Comparison of ENCODE assay signal across 14 cellular contexts in genomic region chr7:34452363-34452762, GRCh38.
A peak's percentile ranks its signal among the peaks of the same experiment; 100 is the strongest.
DNase-seq lines count a peak whose midpoint lies in the region; ATAC-seq and TF ChIP-seq lines count a peak whose summit lies in the region.
"Had no signal": no experiment of that assay in that cellular context is flagged by ENCODE, and none has a peak within 500 bp of the region (broad histone marks: within the 10 kb centered on the region; RNA-seq: fewer than 3 reads in every experiment).

No MANE protein-coding gene starts in this region.

- TF ChIP-seq CTCF in MCF 10A (IDR thresholded peaks at IDR 0.05; ENCODE audit: unreplicated experiment) (no peak), breast epithelium (IDR thresholded peaks at IDR 0.05) (no peak), brain microvascular endothelial cell (IDR thresholded peaks at IDR 0.05; ENCODE audit: low read depth, low read length, missing control alignments) (no peak), upper lobe of right lung (IDR thresholded peaks at IDR 0.05) (no peak), heart right ventricle (IDR thresholded peaks at IDR 0.05) (no peak)

- no peak for TF ChIP-seq POLR2A in breast epithelium (IDR thresholded peaks at IDR 0.05)

- intact Hi-C loops in MCF 10A (cut with micrococcal nuclease) (no loop called here), breast epithelium (cut with DNase I; ENCODE audit: low total_unique reads) (no loop called here), upper lobe of right lung (cut with DNase I) (no loop called here), right cardiac atrium (cut with DNase I) (no loop called here), heart right ventricle (cut with DNase I) (no loop called here)

- H3K27me3 ChIP-seq in breast epithelium: no peaks in the 10 kb centered on the region
- H3K27me3 ChIP-seq in brain microvascular endothelial cell (replicated peaks): no peaks in the 10 kb centered on the region
- H3K27me3 ChIP-seq in upper lobe of right lung: no peaks in the 10 kb centered on the region
- H3K27me3 ChIP-seq in right cardiac atrium (ENCODE audit: control insufficient read depth, insufficient read depth): no peaks in the 10 kb centered on the region
- H3K27me3 ChIP-seq in heart right ventricle: no peaks in the 10 kb centered on the region
- H3K27me3 ChIP-seq: BLaER1 treated with 17β-estradiol and CSF1 and Interleukin-3, amounts not matched to agents 10 nM and 100 nM had no signal

- ATAC-seq in upper lobe of right lung (no peak), right cardiac atrium (no peak), heart right ventricle (no peak)
- ATAC-seq: HepG2 had no signal

- H3K36me3 Mint-ChIP-seq in MCF 10A (ENCODE audit: insufficient read depth, unreplicated experiment): no peaks in the 10 kb centered on the region
- H3K36me3 Mint-ChIP-seq: CD4-positive, CD25-positive, alpha-beta regulatory T cell had no signal

- no peak overlapping the region for H3K27ac Mint-ChIP-seq in MCF 10A (ENCODE audit: low read depth, unreplicated experiment)
- H3K27ac Mint-ChIP-seq: CD4-positive, CD25-positive, alpha-beta regulatory T cell; HFFc6 had no signal

- in situ Hi-C loops in brain microvascular endothelial cell (cut with HindIII; ENCODE audit: low pct_ligation_motif_present, low sequenced_read_pairs): no loop called here

- peaks cover 0 to 7% of the 10 kb centered on the region in 2 donors for H3K9me3 ChIP-seq in breast epithelium
- no peaks in the 10 kb centered on the region for H3K9me3 ChIP-seq in upper lobe of right lung
- H3K9me3 ChIP-seq in right cardiac atrium (ENCODE audit: control insufficient read depth, low read length): no peaks in the 10 kb centered on the region
- peaks cover 0 to 10% (median 0%) of the 10 kb centered on the region in 11 donors for H3K9me3 ChIP-seq in heart right ventricle

- H3K27ac ChIP-seq in breast epithelium (no peak overlapping the region), brain microvascular endothelial cell (peak overlapping the region; percentile 46), upper lobe of right lung (no peak overlapping the region), right cardiac atrium (ENCODE audit: low read length) (no peak overlapping the region), heart right ventricle (no peak overlapping the region)
- H3K27ac ChIP-seq: 22Rv1; BLaER1 treated with 17β-estradiol and CSF1 and Interleukin-3, amounts not matched to agents 10 nM and 100 nM had no signal

- H3K4me3 ChIP-seq in breast epithelium (no peak overlapping the region), brain microvascular endothelial cell (ENCODE audit: low read depth, low read length) (no peak overlapping the region), upper lobe of right lung (no peak overlapping the region), right cardiac atrium (ENCODE audit: low read length) (no peak overlapping the region), heart right ventricle (no peak overlapping the region)
- H3K4me3 ChIP-seq: BLaER1 treated with 17β-estradiol and CSF1 and Interleukin-3, amounts not matched to agents 10 nM and 100 nM had no signal

- H3K4me1 ChIP-seq in breast epithelium (no peaks in the 10 kb centered on the region), upper lobe of right lung (no peaks in the 10 kb centered on the region), right cardiac atrium (ENCODE audit: control insufficient read depth, insufficient read depth, low read length) (no peaks in the 10 kb centered on the region), heart right ventricle (no peaks in the 10 kb centered on the region)
- H3K4me1 ChIP-seq: BLaER1 treated with 17β-estradiol and CSF1 and Interleukin-3, amounts not matched to agents 10 nM and 100 nM had no signal

- peak; percentile 2 for DNase-seq in MCF 10A (ENCODE audit: unreplicated experiment)
- DNase-seq in breast epithelium (ENCODE audit: low spot score in 2 of 2): no peak
- DNase-seq in brain microvascular endothelial cell: no peak
- peak; percentile 29 for DNase-seq in glomerular endothelial cell (ENCODE audit: extremely low read depth, low read depth, low spot score)
- no peak for DNase-seq in upper lobe of right lung
- no peak for DNase-seq in right cardiac atrium
- no peak for DNase-seq in heart right ventricle
- DNase-seq: CD4-positive, CD25-positive, alpha-beta regulatory T cell; DMS53; GF-D8 had no signal

- CTCF ChIA-PET in MCF 10A (lab: Yijun Ruan, JAX): interaction anchor here (0.6 to 1.6 kb wide), 3 partner anchors 22 to 144 kb away, joined by 3 read pairs; no protein-coding TSS in a partner anchor

- BruUV-seq in MCF 10A (replicated peaks; lab: Mats Ljungman, UMichigan): no TSS peak

- peaks cover 7% of the 10 kb centered on the region for H3K4me1 Mint-ChIP-seq in MCF 10A (ENCODE audit: insufficient read depth, unreplicated experiment)
- H3K4me1 Mint-ChIP-seq: CD4-positive, CD25-positive, alpha-beta regulatory T cell had no signal

- no peaks in the 10 kb centered on the region for H3K36me3 ChIP-seq in breast epithelium
- H3K36me3 ChIP-seq in brain microvascular endothelial cell (replicated peaks): no peaks in the 10 kb centered on the region
- no peaks in the 10 kb centered on the region for H3K36me3 ChIP-seq in upper lobe of right lung
- H3K36me3 ChIP-seq in heart right ventricle: no peaks in the 10 kb centered on the region
- H3K36me3 ChIP-seq: BLaER1 treated with 17β-estradiol and CSF1 and Interleukin-3, amounts not matched to agents 10 nM and 100 nM had no signal

- WGBS in right cardiac atrium: 77% methylated on average over 7 of the region's 7 CpGs
- 80 to 86% methylated on average over 7 of the region's 7 CpGs for WGBS in heart right ventricle, 2 donors

- no peaks in the 10 kb centered on the region for H3K27me3 Mint-ChIP-seq in MCF 10A (ENCODE audit: insufficient read depth, unreplicated experiment)
- H3K27me3 Mint-ChIP-seq: CD4-positive, CD25-positive, alpha-beta regulatory T cell had no signal

- POLR2A ChIA-PET in MCF 10A (lab: Yijun Ruan, JAX): interaction anchor here (1.0 to 1.1 kb wide), 2 partner anchors 8 to 113 kb away, joined by 3 read pairs; no protein-coding TSS in a partner anchor

- no peak overlapping the region for H3K4me3 Mint-ChIP-seq in MCF 10A (ENCODE audit: unreplicated experiment)
- H3K4me3 Mint-ChIP-seq: CD4-positive, CD25-positive, alpha-beta regulatory T cell; HFFc6 had no signal

- H3K9me3 Mint-ChIP-seq in MCF 10A (ENCODE audit: unreplicated experiment): peaks cover 8% of the 10 kb centered on the region
- H3K9me3 Mint-ChIP-seq: HFFc6 had no signal

Comparison
In these comparisons a context has a peak if more than half of its experiments do, and no peak if none do; other contexts are left out.
1. DNase-seq: peak in MCF 10A (single experiment) and glomerular endothelial cell (single experiment); none in breast epithelium (0 of 2), brain microvascular endothelial cell (single experiment), upper lobe of right lung (single experiment), right cardiac atrium (0 of 3) and heart right ventricle (0 of 2).